ENCODE assay signal across 8 cellular contexts in the genomic region with DNA sequence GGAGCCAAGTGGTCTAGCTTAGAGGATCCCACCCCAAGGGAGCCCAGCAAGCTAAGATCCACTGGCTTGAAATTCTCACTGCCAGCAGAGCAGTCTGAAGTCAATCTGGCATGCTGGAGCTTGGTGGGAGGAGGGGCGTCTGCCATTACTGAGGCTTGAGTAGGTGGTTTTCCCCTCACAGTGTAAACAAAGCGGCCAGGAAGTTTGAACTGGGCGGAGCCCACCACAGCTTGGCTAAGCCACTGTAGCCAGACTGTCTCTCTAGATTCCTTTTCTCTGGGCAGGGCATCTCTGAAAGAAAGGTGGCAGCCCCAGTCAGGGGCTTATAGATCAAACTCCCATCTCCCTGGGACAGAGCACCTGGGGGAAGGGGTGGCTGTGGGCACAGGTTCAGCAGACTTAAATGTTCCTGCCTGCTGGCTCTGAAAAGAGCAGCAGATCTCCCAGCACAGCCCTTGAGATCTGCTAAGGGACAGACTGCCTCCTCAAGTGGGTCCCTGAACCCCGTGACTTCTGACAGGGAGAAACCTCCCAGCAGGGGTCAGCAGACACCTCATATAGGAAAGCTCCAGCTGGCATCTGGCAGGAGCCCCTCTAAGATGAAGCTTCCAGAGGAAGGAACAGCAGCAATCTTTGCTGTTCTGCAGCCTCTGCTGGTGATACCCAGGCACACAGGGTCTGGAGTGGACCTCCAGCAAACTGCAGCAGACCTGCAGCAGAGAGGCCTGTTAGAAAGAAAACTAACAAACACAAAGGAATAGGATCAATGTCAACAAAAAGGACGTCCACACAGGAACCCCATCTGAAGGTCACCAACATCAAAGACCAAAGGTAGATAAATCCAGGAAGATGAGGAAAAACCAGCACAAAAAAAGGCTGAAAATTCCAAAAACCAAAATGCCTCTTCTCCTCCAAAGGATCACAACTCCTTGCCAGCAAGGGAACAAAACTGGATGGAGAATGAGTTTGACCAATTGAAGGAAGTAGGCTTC.
DNase-seq lines count a peak whose midpoint lies in the region; ATAC-seq and TF ChIP-seq lines count a peak whose summit lies in the region.
"Not testable (repeated sequence)": the region's sequence is repeated elsewhere in the genome, so short reads cannot be mapped to it uniquely, and the experiment has no call there.

No MANE protein-coding gene starts in this region.

- peak overlapping the region in 4 of 7 donors; percentile 34 to 71 (median 48) for H3K27ac Mint-ChIP-seq in CD14-positive monocyte

- not testable (repeated sequence) for H3K27ac ChIP-seq in brain microvascular endothelial cell

- H3K36me3 Mint-ChIP-seq in CD14-positive monocyte, result not testable (repeated sequence)

- not testable (repeated sequence) for DNase-seq in CD14-positive monocyte (ENCODE audit: low spot score)
- DNase-seq in NCI-H82 (lab: John Stamatoyannopoulos, UW) (peak; percentile 59), brain microvascular endothelial cell (peak; percentile 3), iris pigment epithelial cell (ENCODE audit: low read depth) (peak; percentile 37)
- peak; percentile 56 for DNase-seq in activated CD4-positive, alpha-beta T cell treated with anti-CD3 and anti-CD28 coated beads for 48 hours
- peak; percentile 48 for DNase-seq in stimulated activated CD4-positive, alpha-beta T cell treated with anti-CD3 and anti-CD28 coated beads, Interleukin-4, amount 100 ng/mL, for 24 hours

- H3K36me3 ChIP-seq in brain microvascular endothelial cell (replicated peaks), result not testable (repeated sequence)

- peaks cover 7 to 22% (median 14%) of the 10 kb centered on the region in 7 donors for H3K9me3 Mint-ChIP-seq in CD14-positive monocyte

- H3K27me3 Mint-ChIP-seq in CD14-positive monocyte (ENCODE audit: low read depth in 3 of 3), result not testable (repeated sequence)

- intact Hi-C loops in CD14-positive monocyte (cut with micrococcal nuclease), result not testable (repeated sequence)

- H3K4me3 ChIP-seq in brain microvascular endothelial cell (ENCODE audit: low read depth, low read length), result not testable (repeated sequence)

- not testable (repeated sequence) for H3K4me3 Mint-ChIP-seq in CD14-positive monocyte

- in situ Hi-C loops in brain microvascular endothelial cell (cut with HindIII; ENCODE audit: low pct_ligation_motif_present, low sequenced_read_pairs), result not testable (repeated sequence)

- H3K4me1 Mint-ChIP-seq in CD14-positive monocyte, result peaks cover 28% of the 10 kb centered on the region

- peak; percentile 69 for ATAC-seq in GM19035 (IDR thresholded peaks at IDR 0.05; ENCODE audit: unreplicated experiment)
- ATAC-seq in HG03095 (IDR thresholded peaks at IDR 0.05; ENCODE audit: unreplicated experiment), result peak; percentile 72

- H3K27me3 ChIP-seq in brain microvascular endothelial cell (replicated peaks), result not testable (repeated sequence)

- TF ChIP-seq CTCF in CD14-positive monocyte (IDR thresholded peaks at IDR 0.05) (peak; percentile 46), brain microvascular endothelial cell (IDR thresholded peaks at IDR 0.05; ENCODE audit: low read depth, low read length, missing control alignments) (peak; percentile 43)
